In the genomic region with DNA sequence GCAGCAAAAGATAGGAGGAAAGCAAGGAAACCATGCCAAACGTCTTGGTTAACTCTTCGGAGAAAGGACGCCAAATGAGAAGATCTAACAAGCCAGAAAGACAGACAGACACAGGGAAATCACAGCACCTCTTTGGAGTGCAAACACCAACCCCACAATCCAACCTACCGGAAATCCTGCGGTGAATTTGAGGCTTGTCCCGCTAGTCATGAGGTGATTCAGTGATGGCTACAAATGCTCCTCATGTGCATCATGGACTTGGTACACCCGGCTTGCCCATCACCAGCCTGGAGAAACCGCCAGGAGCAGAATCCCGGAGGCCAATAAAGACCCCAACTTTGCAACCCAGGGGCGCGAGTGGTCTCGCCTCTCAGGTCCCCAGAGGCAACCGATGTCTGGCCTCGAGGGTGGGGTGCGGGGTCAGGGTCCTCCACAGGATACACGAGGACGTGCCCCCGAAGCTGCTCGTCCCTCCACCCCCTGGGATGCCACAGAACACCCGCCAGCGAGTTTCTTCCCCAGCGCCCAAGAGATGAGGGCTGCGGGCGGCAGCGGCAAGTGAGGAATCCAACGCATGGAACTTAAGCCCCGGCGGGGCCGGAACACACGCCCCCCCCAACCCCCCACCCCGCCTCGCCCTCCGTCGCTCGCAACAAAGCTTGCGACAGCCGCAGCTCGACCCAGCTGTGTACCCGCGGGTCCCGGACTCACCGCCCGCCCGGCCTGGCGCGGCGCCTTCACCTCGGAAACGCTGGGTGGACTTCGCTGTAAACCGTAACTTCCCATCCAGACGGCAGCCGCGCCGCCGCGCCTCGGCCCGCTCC, we compare ENCODE assay signal across 8 cellular contexts. TPM values are rescaled to one million over a fixed set of nuclear protein-coding genes. Genes with fewer than 3 reads are reported as not detected.
DNase-seq lines count a peak whose midpoint lies in the region; ATAC-seq and TF ChIP-seq lines count a peak whose summit lies in the region.
"Not testable (repeated sequence)": the region's sequence is repeated elsewhere in the genome, so short reads cannot be mapped to it uniquely, and the experiment has no call there.

No MANE protein-coding gene starts in this region.

- not testable (repeated sequence) for H3K9ac ChIP-seq in colonic mucosa (ENCODE audit: low read depth in 2 of 2, low read length in 2 of 2)

- intact Hi-C loops in colonic mucosa (cut with DNase I), result not testable (repeated sequence)

- H3K9me3 ChIP-seq in colonic mucosa, result not testable (repeated sequence)

- peak in 2 of 3 experiments; percentile 23 to 53 for DNase-seq in NCI-H1417 (lab: John Stamatoyannopoulos, UW)
- peak; percentile 25 to 30 for DNase-seq in activated CD4-positive, alpha-beta T cell treated with anti-CD3 and anti-CD28 coated beads, Interleukin-2, amount 50 U/mL, for 4 hours
- not testable (repeated sequence) for DNase-seq in colonic mucosa; kidney epithelial cell (ENCODE audit: low read depth); skeletal muscle cell (ENCODE audit: low read depth)

- TF ChIP-seq CTCF in 22Rv1 (IDR thresholded peaks at IDR 0.05); colonic mucosa (IDR thresholded peaks at IDR 0.05); kidney epithelial cell (IDR thresholded peaks at IDR 0.05; ENCODE audit: insufficient read depth, low read length, poor library complexity, severe bottlenecking): not testable (repeated sequence)

- peak; percentile 39 for ATAC-seq in GM18870 (IDR thresholded peaks at IDR 0.05; ENCODE audit: unreplicated experiment)
- peak; percentile 61 for ATAC-seq in HG02870 (IDR thresholded peaks at IDR 0.05; ENCODE audit: unreplicated experiment)

- not testable (repeated sequence) for H3K4me1 ChIP-seq in colonic mucosa

- H3K4me3 ChIP-seq in colonic mucosa (peak overlapping the region; percentile 54), kidney epithelial cell (ENCODE audit: low read depth, low read length) (peak overlapping the region; percentile 66), skeletal muscle cell (ENCODE audit: low read depth, low read length) (peak overlapping the region; percentile 62)

- H3K36me3 ChIP-seq in colonic mucosa; kidney epithelial cell (ENCODE audit: control insufficient read depth, insufficient read depth, low read length): not testable (repeated sequence)

- H3K27ac ChIP-seq in 22Rv1, result peak overlapping the region; percentile 51
- not testable (repeated sequence) for H3K27ac ChIP-seq in colonic mucosa

- H3K27me3 ChIP-seq in colonic mucosa; kidney epithelial cell (ENCODE audit: control insufficient read depth, insufficient read depth, low read length): not testable (repeated sequence)

RNA-seq across cellular contexts. Expression of a gene that starts 0.6 kb away (rescaled TPM):
- total RNA-seq in colonic mucosa (1 to 10 TPM; 2.1 to 3.3 TPM), kidney epithelial cell (3.1 and 5.3 TPM in 2 replicates)
